Comparison of ENCODE assay signal across 14 cellular contexts in genomic region chr15:66404532-66404931, GRCh38. TPM values are rescaled to one million over a fixed set of nuclear protein-coding genes. Genes with fewer than 3 reads are reported as not detected.
A peak's percentile ranks its signal among the peaks of the same experiment; 100 is the strongest.
DNase-seq lines count a peak whose midpoint lies in the region; ATAC-seq, FAIRE-seq and TF ChIP-seq lines count a peak whose summit lies in the region.
"Had no signal": no experiment of that assay in that cellular context is flagged by ENCODE, and none has a peak within 500 bp of the region (broad histone marks: within the 10 kb centered on the region; RNA-seq: fewer than 3 reads in every experiment).

No MANE protein-coding gene starts in this region.

- H4K8ac ChIP-seq in mesendoderm (ENCODE audit: low read depth, low read length), result no peak overlapping the region

- H3K4ac ChIP-seq in mesendoderm (ENCODE audit: low read depth, low read length), result no peak overlapping the region

- H3K79me2 ChIP-seq in astrocyte (ENCODE audit: insufficient read depth, low read length) (peaks cover 92% of the 10 kb centered on the region), mesendoderm (ENCODE audit: control insufficient read depth, insufficient read depth, low read length) (peaks cover 60% of the 10 kb centered on the region)

- H3K9ac ChIP-seq in astrocyte (ENCODE audit: low read length), result no peak overlapping the region
- H3K9ac ChIP-seq in mesendoderm (ENCODE audit: low read length), result no peak overlapping the region

- CTCF ChIA-PET in CD4-positive, alpha-beta T cell (lab: Charles Lee), result interaction anchor here (0.8 to 5.8 kb wide), 6 partner anchors 8 to 93 kb away, joined by 3 to 34 read pairs (median 4); partner anchors contain the start of genes MAP2K1 and SNAPC5

- H3K4me3 ChIP-seq in astrocyte (ENCODE audit: insufficient read depth, low read depth, low read length), result no peak overlapping the region
- H3K4me3 ChIP-seq in mesendoderm (ENCODE audit: low read length), result no peak overlapping the region
- no peak overlapping the region for H3K4me3 ChIP-seq in prostate gland
- H3K4me3 ChIP-seq: gastroesophageal sphincter had no signal

- H2BK120ac ChIP-seq in mesendoderm (ENCODE audit: low read depth, low read length), result no peak overlapping the region

- peaks cover 26% of the 10 kb centered on the region for H3K79me1 ChIP-seq in mesendoderm (ENCODE audit: low read length)

- ATAC-seq in CD4-positive, alpha-beta T cell (ENCODE audit: poor library complexity), result no peak
- ATAC-seq: gastroesophageal sphincter, SK-N-SH treated with all-trans-retinoic acid at 6 μM for 48 hours had no signal

- TF ChIP-seq POLR2A in prostate gland (IDR thresholded peaks at IDR 0.05), result no peak

- H3K9me3 ChIP-seq in CD4-positive, alpha-beta T cell (ENCODE audit: control insufficient read depth, low read length), result no peaks in the 10 kb centered on the region
- H3K9me3 ChIP-seq in astrocyte (ENCODE audit: insufficient read depth, low read depth, low read length) (no peaks in the 10 kb centered on the region), prostate gland (no peaks in the 10 kb centered on the region)
- H3K9me3 ChIP-seq: gastroesophageal sphincter had no signal

- H3K4me1 ChIP-seq in astrocyte (ENCODE audit: insufficient read depth, low read length), result peaks cover 30% of the 10 kb centered on the region
- peaks cover 21% of the 10 kb centered on the region for H3K4me1 ChIP-seq in mesendoderm (ENCODE audit: control insufficient read depth, low read depth, low read length)
- H3K4me1 ChIP-seq in prostate gland (replicated peaks), result no peaks in the 10 kb centered on the region

- H3K4me2 ChIP-seq in astrocyte (ENCODE audit: low read length), result no peak overlapping the region
- no peak overlapping the region for H3K4me2 ChIP-seq in mesendoderm (ENCODE audit: low read length)

- H3K56ac ChIP-seq in mesendoderm (ENCODE audit: low read length), result no peak overlapping the region

- H3K23ac ChIP-seq in mesendoderm (ENCODE audit: low read length), result no peak overlapping the region

- H3K27ac Mint-ChIP-seq in CD4-positive, alpha-beta T cell, result peak overlapping the region; percentile 70
- no peak overlapping the region for H3K27ac Mint-ChIP-seq in astrocyte (ENCODE audit: unreplicated experiment)

- DNase-seq in CD4-positive, alpha-beta T cell, result no peak
- DNase-seq in GM19239 (ENCODE audit: insufficient read length, low spot score) (no peak), astrocyte (ENCODE audit: low read depth) (no peak), mesendoderm (peak; percentile 96), DMS53 treated with DMSO at 0.1 percent for 48 hours (lab: John Stamatoyannopoulos, UW; ENCODE audit: unreplicated experiment) (no peak), prostate gland (ENCODE audit: low spot score) (no peak), dedifferentiated amniotic fluid mesenchymal stem cell (ENCODE audit: extremely low spot score) (no peak), NCI-H2029 (lab: John Stamatoyannopoulos, UW) (no peak)
- DNase-seq: cerebellar nuclear complex, GOT3, NCI-H2081 treated with DMSO at 0.1 percent for 48 hours had no signal

- no peak overlapping the region for H2AFZ ChIP-seq in astrocyte (ENCODE audit: low read depth, low read length)

- WGBS in mesendoderm (ENCODE audit: extremely low coverage, insufficient coverage, low lambda C conversion rate), result no CpG with 5 or more reads among the region's 7 CpGs
- 83% methylated on average over 7 of the region's 7 CpGs for WGBS in prostate gland

- H2BK15ac ChIP-seq in mesendoderm (replicated peaks; ENCODE audit: low read depth), result no peak overlapping the region

- no peak overlapping the region for H2BK5ac ChIP-seq in mesendoderm (ENCODE audit: low read length)

- intact Hi-C loops in CD4-positive, alpha-beta T cell (cut with DNase I, micrococcal nuclease), result loop anchor here in 1 of 2 experiments (5.0 kb wide), 1 partner anchor 47 kb away; the partner anchor contains the start of gene TIPIN
- intact Hi-C loops in prostate gland (cut with DNase I), result no loop called here

- peak; percentile 13 for TF ChIP-seq CTCF in CD4-positive, alpha-beta T cell (IDR thresholded peaks at IDR 0.05)
- TF ChIP-seq CTCF in astrocyte (IDR thresholded peaks at IDR 0.05; ENCODE audit: insufficient read depth, low read depth, low read length), result no peak
- TF ChIP-seq CTCF in prostate gland (IDR thresholded peaks at IDR 0.05), result no peak

- H3K9me3 Mint-ChIP-seq in CD4-positive, alpha-beta T cell, result no peaks in the 10 kb centered on the region
- H3K9me3 Mint-ChIP-seq in astrocyte (ENCODE audit: unreplicated experiment), result no peaks in the 10 kb centered on the region

- POLR2A ChIA-PET in CD4-positive, alpha-beta T cell (lab: Charles Lee), result interaction anchor here (0.6 to 1.7 kb wide), 8 partner anchors 11 to 1752 kb away, joined by 3 to 5 read pairs (median 4); partner anchors contain the start of genes RPL4 and ZWILCH

- no peaks in the 10 kb centered on the region for H3K36me3 ChIP-seq in astrocyte (ENCODE audit: insufficient read depth, low read length)
- H3K36me3 ChIP-seq in mesendoderm (ENCODE audit: control insufficient read depth, insufficient read depth, low read length), result no peaks in the 10 kb centered on the region
- no peaks in the 10 kb centered on the region for H3K36me3 ChIP-seq in prostate gland

- no peaks in the 10 kb centered on the region for H3K27me3 ChIP-seq in CD4-positive, alpha-beta T cell (ENCODE audit: control insufficient read depth, insufficient read depth, low read length)
- H3K27me3 ChIP-seq in astrocyte (ENCODE audit: insufficient read depth, low read length) (no peaks in the 10 kb centered on the region), mesendoderm (ENCODE audit: insufficient read depth, low read length, poor library complexity) (no peaks in the 10 kb centered on the region), prostate gland (replicated peaks; ENCODE audit: insufficient read depth) (no peaks in the 10 kb centered on the region)
- H3K27me3 ChIP-seq: gastroesophageal sphincter had no signal

- H3K27me3 Mint-ChIP-seq in CD4-positive, alpha-beta T cell, result no peaks in the 10 kb centered on the region
- H3K27me3 Mint-ChIP-seq in astrocyte (ENCODE audit: low read depth, unreplicated experiment), result no peaks in the 10 kb centered on the region

- H2AK5ac ChIP-seq in mesendoderm (ENCODE audit: low read length), result no peak overlapping the region

- no peak overlapping the region for H3K18ac ChIP-seq in mesendoderm (ENCODE audit: low read length)

- peaks cover 92% of the 10 kb centered on the region for H3K4me1 Mint-ChIP-seq in CD4-positive, alpha-beta T cell (ENCODE audit: low read depth)
- H3K4me1 Mint-ChIP-seq in astrocyte (ENCODE audit: low read depth, unreplicated experiment), result peaks cover 51% of the 10 kb centered on the region

- peak; percentile 85 for FAIRE-seq in GM19239 (lab: Jason Lieb, UNC)
- no peak for FAIRE-seq in astrocyte (lab: Jason Lieb, UNC)
- FAIRE-seq: D721Med had no signal

- H3K27ac ChIP-seq in CD4-positive, alpha-beta T cell (ENCODE audit: low read depth, low read length), result no peak overlapping the region
- H3K27ac ChIP-seq in astrocyte (ENCODE audit: low read depth, low read length), result no peak overlapping the region
- H3K27ac ChIP-seq in mesendoderm (ENCODE audit: low read depth, low read length), result no peak overlapping the region
- H3K27ac ChIP-seq in prostate gland, result no peak overlapping the region

- H4K5ac ChIP-seq in mesendoderm (ENCODE audit: low read length), result no peak overlapping the region

- H3K36me3 Mint-ChIP-seq in CD4-positive, alpha-beta T cell (ENCODE audit: low read depth), result peaks cover 8% of the 10 kb centered on the region
- no peaks in the 10 kb centered on the region for H3K36me3 Mint-ChIP-seq in astrocyte (ENCODE audit: low read depth, unreplicated experiment)

- peaks cover 97% of the 10 kb centered on the region for H4K20me1 ChIP-seq in astrocyte (ENCODE audit: insufficient read depth, low read length)

- peak overlapping the region; percentile 85 for H3K4me3 Mint-ChIP-seq in CD4-positive, alpha-beta T cell
- peak overlapping the region; percentile 1 for H3K4me3 Mint-ChIP-seq in astrocyte (ENCODE audit: unreplicated experiment)

RNA-seq across cellular contexts. Expression of gene MAP2K1, which starts 17.8 kb away (rescaled TPM):
- total RNA-seq in CD4-positive, alpha-beta T cell, result 10 to 100 TPM; 33.8 to 34.7 TPM
- total RNA-seq in astrocyte, result 62.4 and 66.5 TPM in 2 replicates
- polyA plus RNA-seq in mesendoderm (2013, experiment 1 of 2), result 29.3 TPM
- polyA plus RNA-seq in mesendoderm (2013, experiment 2 of 2), result 29.3 TPM
- 10 to 100 TPM; 28.0 to 29.0 TPM for total RNA-seq in prostate gland

RNA-seq across cellular contexts. Expression of gene TIPIN, which starts 48.0 kb away (rescaled TPM):
- 1 to 10 TPM; 3.7 to 3.9 TPM for total RNA-seq in CD4-positive, alpha-beta T cell
- total RNA-seq in astrocyte (3.9 and 5.6 TPM in 2 replicates), prostate gland (10 to 100 TPM in 1 of 2 donors, 1 to 10 TPM in 1; 8.0 to 20.1 TPM)
- polyA plus RNA-seq in mesendoderm (2013, experiment 1 of 2), result 31.4 TPM
- polyA plus RNA-seq in mesendoderm (2013, experiment 2 of 2), result 31.9 TPM
